In genomic region chr20:43528258-43528875, GRCh38 we compare ENCODE assay signal across 29 cellular contexts. TPM values are rescaled to one million over a fixed set of nuclear protein-coding genes. Genes with fewer than 3 reads are reported as not detected.
DNase-seq lines count a peak whose midpoint lies in the region; ATAC-seq, FAIRE-seq and TF ChIP-seq lines count a peak whose summit lies in the region.
"Had no signal": no experiment of that assay in that cellular context is flagged by ENCODE, and none has a peak within 500 bp of the region (broad histone marks: within the 10 kb centered on the region; RNA-seq: fewer than 3 reads in every experiment).

No MANE protein-coding gene starts in this region.

- FAIRE-seq in HTR-8/SVneo (lab: Jason Lieb, UNC): peak; percentile 74
- FAIRE-seq: A549, G401.6, GM12878, H1 had no signal

- DNase-seq in HTR-8/SVneo (ENCODE audit: insufficient read length, low spot score): no peak
- DNase-seq in cerebellar cortex (ENCODE audit: low spot score): peak; percentile 19
- DNase-seq in nephron progenitor cell: no peak
- peak; percentile 43 for DNase-seq in upper lobe of right lung
- DNase-seq in hypothalamus (lab: John Stamatoyannopoulos, UW): no peak
- no peak for DNase-seq in stimulated activated effector memory CD8-positive, alpha-beta T cell treated with anti-CD3 and anti-CD28 coated beads, Interleukin-12 subunit alpha, Interleukin-12 subunit beta, amount 100 ng/mL, for 72 hours (ENCODE audit: low spot score in 2 of 2)
- DNase-seq: AML-193; CD4-positive, alpha-beta T cell; COR-L47; DMS53; HCEC 1CT; Karpas-422; NCI-H1092; NCI-H1417 treated with DMSO at 0.1 percent for 48 hours; NCI-H187 treated with DMSO at 0.1 percent for 48 hours; NCI-H2171 treated with DMSO at 0.1 percent for 48 hours; NCI-H345; NCI-H510A treated with DMSO at 0.1 percent for 48 hours; NCI-H748 treated with DMSO at 0.1 percent for 48 hours; PC-3; SJCRH30 had no signal

- ATAC-seq in upper lobe of right lung: no peak
- ATAC-seq in GM19324 (IDR thresholded peaks at IDR 0.05; ENCODE audit: low FRiP score, unreplicated experiment): no peak
- ATAC-seq in stimulated activated effector memory CD8-positive, alpha-beta T cell treated with anti-CD3 and anti-CD28 coated beads, Interleukin-12 subunit alpha, Interleukin-12 subunit beta, amount 100 ng/mL, for 72 hours: no peak
- ATAC-seq: A549, GM12878, PC-3, Right ventricle myocardium inferior, SK-N-SH treated with all-trans-retinoic acid at 6 μM for 48 hours had no signal

- no peaks in the 10 kb centered on the region for H3K27me3 ChIP-seq in upper lobe of right lung
- H3K27me3 ChIP-seq: BLaER1 treated with 17β-estradiol and CSF1 and Interleukin-3, amounts not matched to agents 10 nM and 100 nM; SJCRH30 had no signal

- peaks cover 8% of the 10 kb centered on the region for H3K9me3 Mint-ChIP-seq in nephron progenitor cell
- H3K9me3 Mint-ChIP-seq in stimulated activated effector memory CD8-positive, alpha-beta T cell treated with anti-CD3 and anti-CD28 coated beads, Interleukin-12 subunit alpha, Interleukin-12 subunit beta, amount 100 ng/mL, for 72 hours: no peaks in the 10 kb centered on the region

- no peak overlapping the region for H3K4me3 ChIP-seq in upper lobe of right lung
- H3K4me3 ChIP-seq: A549; BLaER1 treated with 17β-estradiol and CSF1 and Interleukin-3, amounts not matched to agents 10 nM and 100 nM; GM12878; SJCRH30 had no signal

- H3K4me1 ChIP-seq in upper lobe of right lung: no peaks in the 10 kb centered on the region
- H3K4me1 ChIP-seq: BLaER1 treated with 17β-estradiol and CSF1 and Interleukin-3, amounts not matched to agents 10 nM and 100 nM; SJCRH30 had no signal

- peak overlapping the region; percentile 13 for H3K27ac Mint-ChIP-seq in nephron progenitor cell
- H3K27ac Mint-ChIP-seq in stimulated activated effector memory CD8-positive, alpha-beta T cell treated with anti-CD3 and anti-CD28 coated beads, Interleukin-12 subunit alpha, Interleukin-12 subunit beta, amount 100 ng/mL, for 72 hours: no peak overlapping the region
- H3K27ac Mint-ChIP-seq: CD4-positive, alpha-beta T cell had no signal

- no peaks in the 10 kb centered on the region for H3K36me3 ChIP-seq in upper lobe of right lung
- H3K36me3 ChIP-seq: SJCRH30 had no signal

- no peak overlapping the region for H3K4me3 Mint-ChIP-seq in nephron progenitor cell
- H3K4me3 Mint-ChIP-seq in stimulated activated effector memory CD8-positive, alpha-beta T cell treated with anti-CD3 and anti-CD28 coated beads, Interleukin-12 subunit alpha, Interleukin-12 subunit beta, amount 100 ng/mL, for 72 hours: no peak overlapping the region
- H3K4me3 Mint-ChIP-seq: CD4-positive, alpha-beta T cell had no signal

- H3K4me1 Mint-ChIP-seq in nephron progenitor cell: no peaks in the 10 kb centered on the region
- H3K4me1 Mint-ChIP-seq in stimulated activated effector memory CD8-positive, alpha-beta T cell treated with anti-CD3 and anti-CD28 coated beads, Interleukin-12 subunit alpha, Interleukin-12 subunit beta, amount 100 ng/mL, for 72 hours: no peaks in the 10 kb centered on the region

- peaks cover 9% of the 10 kb centered on the region for H3K27me3 Mint-ChIP-seq in nephron progenitor cell (ENCODE audit: low read depth, poor library complexity)
- H3K27me3 Mint-ChIP-seq: CD4-positive, alpha-beta T cell had no signal

- no peaks in the 10 kb centered on the region for H3K9me3 ChIP-seq in upper lobe of right lung
- H3K9me3 ChIP-seq: A549, SJCRH30 had no signal

- intact Hi-C loops in upper lobe of right lung (cut with DNase I): no loop called here

- no peak overlapping the region for H3K27ac ChIP-seq in upper lobe of right lung
- H3K27ac ChIP-seq: A549; BLaER1 treated with 17β-estradiol and CSF1 and Interleukin-3, amounts not matched to agents 10 nM and 100 nM; SJCRH30 had no signal

- TF ChIP-seq CTCF in nephron progenitor cell (IDR thresholded peaks at IDR 0.05) (no peak), upper lobe of right lung (IDR thresholded peaks at IDR 0.05) (no peak)

- H3K36me3 Mint-ChIP-seq in nephron progenitor cell (ENCODE audit: low read depth): peaks cover 16% of the 10 kb centered on the region
- no peaks in the 10 kb centered on the region for H3K36me3 Mint-ChIP-seq in stimulated activated effector memory CD8-positive, alpha-beta T cell treated with anti-CD3 and anti-CD28 coated beads, Interleukin-12 subunit alpha, Interleukin-12 subunit beta, amount 100 ng/mL, for 72 hours

RNA-seq across cellular contexts. Expression of gene L3MBTL1, which starts 20.9 kb away (rescaled TPM):
- 12.9 TPM for total RNA-seq in upper lobe of right lung

RNA-seq across cellular contexts. Expression of gene SGK2, which starts 30.5 kb away (rescaled TPM):
- total RNA-seq in upper lobe of right lung: 1.7 TPM
- total RNA-seq: H1 had no signal

Comparison
In these comparisons a context has a peak if more than half of its experiments do, and no peak if none do; other contexts are left out.
1. DNase-seq: peak in cerebellar cortex (single experiment) and upper lobe of right lung (single experiment); none in HTR-8/SVneo (single experiment), nephron progenitor cell (single experiment), hypothalamus (0 of 51) and stimulated activated effector memory CD8-positive, alpha-beta T cell treated with anti-CD3 and anti-CD28 coated beads, Interleukin-12 subunit alpha, Interleukin-12 subunit beta, amount 100 ng/mL, for 72 hours (0 of 2).